In genomic region chr9:83472221-83472665, GRCh38 we compare ENCODE assay signal across 10 cellular contexts.
DNase-seq lines count a peak whose midpoint lies in the region; ATAC-seq and TF ChIP-seq lines count a peak whose summit lies in the region.
"Had no signal": no experiment of that assay in that cellular context is flagged by ENCODE, and none has a peak within 500 bp of the region (broad histone marks: within the 10 kb centered on the region; RNA-seq: fewer than 3 reads in every experiment).

No MANE protein-coding gene starts in this region.

- TF ChIP-seq CTCF in choroid plexus epithelial cell (conservative IDR thresholded peaks at IDR 0.05; ENCODE audit: low read depth, low read length): no peak
- TF ChIP-seq CTCF in CD8-positive, alpha-beta T cell (IDR thresholded peaks at IDR 0.05): no peak

- H3K9me3 Mint-ChIP-seq in CD8-positive, alpha-beta T cell: no peaks in the 10 kb centered on the region

- no peak for TF ChIP-seq POLR2A in erythroblast (IDR thresholded peaks at IDR 0.05; ENCODE audit: low read length)

- no CpG with 5 or more reads among the region's 4 CpGs for WGBS in mesendoderm (ENCODE audit: extremely low coverage, insufficient coverage, low lambda C conversion rate)

- H2BK120ac ChIP-seq in mesendoderm (ENCODE audit: low read depth, low read length): no peak overlapping the region

- POLR2A ChIA-PET in CD8-positive, alpha-beta T cell (lab: Charles Lee): no interaction called here

- no peak overlapping the region for H2BK5ac ChIP-seq in mesendoderm (ENCODE audit: low read length)

- no peak overlapping the region for H3K4me2 ChIP-seq in mesendoderm (ENCODE audit: low read length)

- no peaks in the 10 kb centered on the region for H3K9me3 ChIP-seq in MG63
- no peaks in the 10 kb centered on the region for H3K9me3 ChIP-seq in CD8-positive, alpha-beta T cell (ENCODE audit: low read length)

- H3K27ac ChIP-seq in CD8-positive, alpha-beta T cell (ENCODE audit: low read depth, low read length): no peak overlapping the region
- H3K27ac ChIP-seq in mesendoderm (ENCODE audit: low read depth, low read length): no peak overlapping the region
- H3K27ac ChIP-seq: SJCRH30 had no signal

- no peak overlapping the region for H3K27ac Mint-ChIP-seq in CD8-positive, alpha-beta T cell

- no peaks in the 10 kb centered on the region for H3K36me3 Mint-ChIP-seq in CD8-positive, alpha-beta T cell

- no peak overlapping the region for H3K4me3 Mint-ChIP-seq in CD8-positive, alpha-beta T cell

- H3K27me3 Mint-ChIP-seq in CD8-positive, alpha-beta T cell (ENCODE audit: low read depth): no peaks in the 10 kb centered on the region

- H3K18ac ChIP-seq in mesendoderm (ENCODE audit: low read length): no peak overlapping the region

- intact Hi-C loops in CD8-positive, alpha-beta T cell (cut with DNase I, micrococcal nuclease): no loop called here

- no peak overlapping the region for H3K56ac ChIP-seq in mesendoderm (ENCODE audit: low read length)

- no peak overlapping the region for H3K4me3 ChIP-seq in MG63
- H3K4me3 ChIP-seq in choroid plexus epithelial cell (ENCODE audit: low read depth, low read length): no peak overlapping the region
- no peak overlapping the region for H3K4me3 ChIP-seq in CD8-positive, alpha-beta T cell (ENCODE audit: low read depth, low read length)
- H3K4me3 ChIP-seq in mesendoderm (ENCODE audit: low read length): no peak overlapping the region
- H3K4me3 ChIP-seq: SJCRH30 had no signal

- no peak overlapping the region for H4K8ac ChIP-seq in mesendoderm (ENCODE audit: low read depth, low read length)

- H4K5ac ChIP-seq in mesendoderm (ENCODE audit: low read length): no peak overlapping the region

- no peaks in the 10 kb centered on the region for H3K36me3 ChIP-seq in MG63
- no peaks in the 10 kb centered on the region for H3K36me3 ChIP-seq in CD8-positive, alpha-beta T cell (ENCODE audit: insufficient read depth, low read length)
- no peaks in the 10 kb centered on the region for H3K36me3 ChIP-seq in mesendoderm (ENCODE audit: control insufficient read depth, insufficient read depth, low read length)
- H3K36me3 ChIP-seq: SJCRH30 had no signal

- H3K4me1 ChIP-seq in CD8-positive, alpha-beta T cell (ENCODE audit: insufficient read depth, low read length): no peaks in the 10 kb centered on the region
- no peaks in the 10 kb centered on the region for H3K4me1 ChIP-seq in mesendoderm (ENCODE audit: control insufficient read depth, low read depth, low read length)

- peaks cover 15% of the 10 kb centered on the region for H3K4me1 Mint-ChIP-seq in CD8-positive, alpha-beta T cell (ENCODE audit: low read depth)

- no peak overlapping the region for H3K4ac ChIP-seq in mesendoderm (ENCODE audit: low read depth, low read length)

- ATAC-seq in CD8-positive, alpha-beta T cell: no peak

- H3K23ac ChIP-seq in mesendoderm (ENCODE audit: low read length): no peak overlapping the region

- no peaks in the 10 kb centered on the region for H3K79me2 ChIP-seq in mesendoderm (ENCODE audit: control insufficient read depth, insufficient read depth, low read length)

- no peaks in the 10 kb centered on the region for H3K79me1 ChIP-seq in mesendoderm (ENCODE audit: low read length)

- DNase-seq in DMS153 treated with DMSO at 0.1 percent for 48 hours (lab: John Stamatoyannopoulos, UW; ENCODE audit: unreplicated experiment): peak; percentile 76
- peak; percentile 1 for DNase-seq in MG63
- peak; percentile 65 for DNase-seq in choroid plexus epithelial cell (ENCODE audit: low read depth)
- peak; percentile 23 for DNase-seq in mucosa of gallbladder (ENCODE audit: low spot score)
- DNase-seq in erythroblast (lab: John Stamatoyannopoulos, UW): no peak
- DNase-seq in CD8-positive, alpha-beta T cell: no peak
- no peak for DNase-seq in NOMO-1 treated with dmso at 0.1 percent for 144 hours (lab: John Stamatoyannopoulos, UW; ENCODE audit: unreplicated experiment)
- DNase-seq in mesendoderm: no peak
- DNase-seq: cerebellar nuclear complex, SJCRH30 had no signal

- no peak overlapping the region for H3K9ac ChIP-seq in mesendoderm (ENCODE audit: low read length)

- H2BK15ac ChIP-seq in mesendoderm (replicated peaks; ENCODE audit: low read depth): no peak overlapping the region

- no peak overlapping the region for H2AK5ac ChIP-seq in mesendoderm (ENCODE audit: low read length)

- H3K27me3 ChIP-seq in MG63 (no peaks in the 10 kb centered on the region), mesendoderm (ENCODE audit: insufficient read depth, low read length, poor library complexity) (no peaks in the 10 kb centered on the region)
- no peaks in the 10 kb centered on the region for H3K27me3 ChIP-seq in CD8-positive, alpha-beta T cell (ENCODE audit: insufficient read depth, low read length)
- H3K27me3 ChIP-seq: SJCRH30 had no signal

- CTCF ChIA-PET in CD8-positive, alpha-beta T cell (lab: Charles Lee): no interaction called here

Comparison
In these comparisons a context has a peak if more than half of its experiments do, and no peak if none do; other contexts are left out.
1. DNase-seq: peak in DMS153 treated with DMSO at 0.1 percent for 48 hours (single experiment), MG63 (single experiment), choroid plexus epithelial cell (single experiment) and mucosa of gallbladder (single experiment); none in erythroblast (0 of 2), CD8-positive, alpha-beta T cell (0 of 7), NOMO-1 treated with dmso at 0.1 percent for 144 hours (single experiment) and mesendoderm (single experiment).